ENCODE assay signal across 1 cellular context in the genomic region with DNA sequence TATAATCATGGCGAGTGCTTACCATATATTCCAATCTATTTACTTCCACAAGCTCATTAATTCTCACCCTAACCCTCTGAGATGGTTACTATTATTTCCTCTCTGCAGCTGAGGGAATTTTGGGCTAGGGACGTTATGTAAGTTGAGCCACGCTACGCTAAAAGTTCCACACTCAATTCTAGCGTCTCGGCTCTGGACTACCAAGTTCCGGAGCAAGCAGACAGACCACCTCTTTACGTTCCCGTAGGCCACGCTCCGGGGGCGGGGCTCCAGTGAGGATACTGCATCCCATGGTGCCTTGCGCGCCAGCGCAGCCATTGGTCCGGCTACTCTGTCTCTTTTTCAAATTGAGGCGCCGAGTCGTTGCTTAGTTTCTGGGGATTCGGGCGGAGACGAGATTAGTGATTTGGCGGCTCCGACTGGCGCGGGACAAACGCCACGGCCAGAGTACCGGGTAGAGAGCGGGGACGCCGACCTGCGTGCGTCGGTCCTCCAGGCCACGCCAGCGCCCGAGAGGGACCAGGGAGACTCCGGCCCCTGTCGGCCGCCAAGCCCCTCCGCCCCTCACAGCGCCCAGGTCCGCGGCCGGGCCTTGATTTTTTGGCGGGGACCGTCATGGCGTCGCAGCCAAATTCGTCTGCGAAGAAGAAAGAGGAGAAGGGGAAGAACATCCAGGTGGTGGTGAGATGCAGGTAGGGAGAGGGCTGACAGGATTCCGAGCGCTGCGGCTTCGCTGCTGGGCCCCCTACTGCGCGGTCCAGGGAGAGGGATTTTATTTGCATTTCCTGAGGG.
TF ChIP-seq lines count a peak whose summit lies in the region.

Gene KIF11 (plus strand): TSS at position 370 of the 792 bp plus-strand sequence. CDS start 246 bp downstream, at position 616.

TF ChIP-seq in K562, 482 proteins besides CTCF, POLR2A, EP300 and RAD21 (continued from another document and continues in another):
- TF ChIP-seq E2F6 (IDR thresholded peaks at IDR 0.05; ENCODE audit: borderline replicate concordance in 1 of 2, extremely low read depth in 1 of 2, insufficient read depth in 1 of 2, insufficient read length in 1 of 2, low read depth in 1 of 2, low read length in 1 of 2, poor library complexity in 1 of 2, severe bottlenecking in 1 of 2) (no peak), BCOR (IDR thresholded peaks at IDR 0.05) (no peak), RFX7 (CRISPR knock-in tag; IDR thresholded peaks at IDR 0.05) (no peak), SNRNP70 (optimal IDR thresholded peaks at IDR 0.05; ENCODE audit: low read depth, low read length) (no peak), BACH1 (tag; IDR thresholded peaks at IDR 0.05) (no peak), XRCC5 (IDR thresholded peaks at IDR 0.05; ENCODE audit: low read depth, low read length) (no peak), CREB1 (IDR thresholded peaks at IDR 0.05) (0 out of 2 replicates have a peak, but pooled peaks have one; percentile 32), CREB1 (CRISPR knock-in tag; IDR thresholded peaks at IDR 0.05) (peak; percentile 40; the same call in 1 of the 2 replicates), RBM22 (IDR thresholded peaks at IDR 0.05; ENCODE audit: low read depth, low read length, poor library complexity, severe bottlenecking) (no peak), MAFF (IDR thresholded peaks at IDR 0.05; ENCODE audit: low read length) (no peak), ZNF175 (CRISPR knock-in tag; IDR thresholded peaks at IDR 0.05; ENCODE audit: low read depth) (no peak), NFIC (IDR thresholded peaks at IDR 0.05) (no peak), SAFB (IDR thresholded peaks at IDR 0.05; ENCODE audit: borderline replicate concordance, low read depth, low read length) (no peak), ZNF780A (CRISPR knock-in tag; IDR thresholded peaks at IDR 0.05) (no peak), ZBTB8A (IDR thresholded peaks at IDR 0.05; ENCODE audit: partially characterized antibody) (no peak), ZNF232 (CRISPR knock-in tag; IDR thresholded peaks at IDR 0.05) (no peak), ZNF408 (CRISPR knock-in tag; IDR thresholded peaks at IDR 0.05; ENCODE audit: low read depth) (no peak), U2AF2 (optimal IDR thresholded peaks at IDR 0.05; ENCODE audit: low read depth, low read length) (no peak), CAMTA2 (CRISPR knock-in tag; conservative IDR thresholded peaks at IDR 0.05) (no peak), DACH1 (IDR thresholded peaks at IDR 0.05; ENCODE audit: partially characterized antibody) (no peak), DPF2 (IDR thresholded peaks at IDR 0.05) (peak; percentile 21; the same call in 1 of the 2 replicates), HMBOX1 (IDR thresholded peaks at IDR 0.05) (no peak), ZFP30 (CRISPR knock-in tag; IDR thresholded peaks at IDR 0.05; ENCODE audit: borderline replicate concordance) (no peak), ZNF77 (CRISPR knock-in tag; IDR thresholded peaks at IDR 0.05) (no peak), ILK (tag; IDR thresholded peaks at IDR 0.05; ENCODE audit: borderline replicate concordance, low read depth) (no peak), TBP (optimal IDR thresholded peaks at IDR 0.05; ENCODE audit: low read depth, low read length) (peak; percentile 90), DLX4 (CRISPR knock-in tag; IDR thresholded peaks at IDR 0.05) (no peak), ZNF354B (CRISPR knock-in tag; IDR thresholded peaks at IDR 0.05) (no peak), KDM2B (CRISPR knock-in tag; IDR thresholded peaks at IDR 0.05) (no peak), E2F3 (CRISPR knock-in tag; IDR thresholded peaks at IDR 0.05) (peak; percentile 55; the same call in 1 of the 2 replicates), GABPB1 (CRISPR knock-in tag; IDR thresholded peaks at IDR 0.05) (peak; percentile 67; the same call in 1 of the 2 replicates), MYC (IDR thresholded peaks at IDR 0.05; ENCODE audit: low read depth, low read length) (peak; percentile 73; the same call in 1 of the 2 replicates), MYC (CRISPR knock-in tag; IDR thresholded peaks at IDR 0.05; ENCODE audit: borderline replicate concordance, low read depth) (no peak), BRD9 (IDR thresholded peaks at IDR 0.05; ENCODE audit: low read depth, partially characterized antibody) (no peak), NBN (IDR thresholded peaks at IDR 0.05; ENCODE audit: low read depth) (no peak), ZNF696 (CRISPR knock-in tag; conservative IDR thresholded peaks at IDR 0.05) (no peak), PPARD (CRISPR knock-in tag; IDR thresholded peaks at IDR 0.05) (no peak), ZNF347 (CRISPR knock-in tag; IDR thresholded peaks at IDR 0.05; ENCODE audit: low read depth) (no peak), SRSF7 (optimal IDR thresholded peaks at IDR 0.05; ENCODE audit: low read depth, low read length) (no peak), RAD51 (IDR thresholded peaks at IDR 0.05; ENCODE audit: borderline replicate concordance, low read depth) (no peak), XRCC4 (IDR thresholded peaks at IDR 0.05; ENCODE audit: extremely low read depth, insufficient read depth, insufficient read length) (no peak), PTRF (tag; IDR thresholded peaks at IDR 0.05) (no peak), HDAC2 (IDR thresholded peaks at IDR 0.05) (0 out of 2 replicates have a peak, but pooled peaks have one; percentile 22), EWSR1 (IDR thresholded peaks at IDR 0.05; ENCODE audit: borderline replicate concordance, low read depth, partially characterized antibody) (no peak), SMARCA5 (IDR thresholded peaks at IDR 0.05) (no peak), UBTF (IDR thresholded peaks at IDR 0.05; ENCODE audit: borderline replicate concordance in 1 of 2, low read depth in 2 of 2, low read length in 2 of 2) (no peak; a peak in 1 of 4 replicates)
- TF ChIP-seq, protein P1, sequence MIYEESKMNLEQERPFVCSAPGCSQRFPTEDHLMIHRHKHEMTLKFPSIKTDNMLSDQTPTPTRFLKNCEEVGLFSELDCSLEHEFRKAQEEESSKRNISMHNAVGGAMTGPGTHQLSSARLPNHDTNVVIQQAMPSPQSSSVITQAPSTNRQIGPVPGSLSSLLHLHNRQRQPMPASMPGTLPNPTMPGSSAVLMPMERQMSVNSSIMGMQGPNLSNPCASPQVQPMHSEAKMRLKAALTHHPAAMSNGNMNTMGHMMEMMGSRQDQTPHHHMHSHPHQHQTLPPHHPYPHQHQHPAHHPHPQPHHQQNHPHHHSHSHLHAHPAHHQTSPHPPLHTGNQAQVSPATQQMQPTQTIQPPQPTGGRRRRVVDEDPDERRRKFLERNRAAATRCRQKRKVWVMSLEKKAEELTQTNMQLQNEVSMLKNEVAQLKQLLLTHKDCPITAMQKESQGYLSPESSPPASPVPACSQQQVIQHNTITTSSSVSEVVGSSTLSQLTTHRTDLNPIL (CRISPR knock-in tag; IDR thresholded peaks at IDR 0.05) = no peak
- TF ChIP-seq, protein P2, sequence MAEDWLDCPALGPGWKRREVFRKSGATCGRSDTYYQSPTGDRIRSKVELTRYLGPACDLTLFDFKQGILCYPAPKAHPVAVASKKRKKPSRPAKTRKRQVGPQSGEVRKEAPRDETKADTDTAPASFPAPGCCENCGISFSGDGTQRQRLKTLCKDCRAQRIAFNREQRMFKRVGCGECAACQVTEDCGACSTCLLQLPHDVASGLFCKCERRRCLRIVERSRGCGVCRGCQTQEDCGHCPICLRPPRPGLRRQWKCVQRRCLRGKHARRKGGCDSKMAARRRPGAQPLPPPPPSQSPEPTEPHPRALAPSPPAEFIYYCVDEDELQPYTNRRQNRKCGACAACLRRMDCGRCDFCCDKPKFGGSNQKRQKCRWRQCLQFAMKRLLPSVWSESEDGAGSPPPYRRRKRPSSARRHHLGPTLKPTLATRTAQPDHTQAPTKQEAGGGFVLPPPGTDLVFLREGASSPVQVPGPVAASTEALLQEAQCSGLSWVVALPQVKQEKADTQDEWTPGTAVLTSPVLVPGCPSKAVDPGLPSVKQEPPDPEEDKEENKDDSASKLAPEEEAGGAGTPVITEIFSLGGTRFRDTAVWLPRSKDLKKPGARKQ (CRISPR knock-in tag; IDR thresholded peaks at IDR 0.05) = no peak
- TF ChIP-seq, protein P3, sequence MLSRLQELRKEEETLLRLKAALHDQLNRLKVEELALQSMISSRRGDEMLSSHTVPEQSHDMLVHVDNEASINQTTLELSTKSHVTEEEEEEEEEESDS (CRISPR knock-in tag; IDR thresholded peaks at IDR 0.05) = no peak
- TF ChIP-seq, protein P4, sequence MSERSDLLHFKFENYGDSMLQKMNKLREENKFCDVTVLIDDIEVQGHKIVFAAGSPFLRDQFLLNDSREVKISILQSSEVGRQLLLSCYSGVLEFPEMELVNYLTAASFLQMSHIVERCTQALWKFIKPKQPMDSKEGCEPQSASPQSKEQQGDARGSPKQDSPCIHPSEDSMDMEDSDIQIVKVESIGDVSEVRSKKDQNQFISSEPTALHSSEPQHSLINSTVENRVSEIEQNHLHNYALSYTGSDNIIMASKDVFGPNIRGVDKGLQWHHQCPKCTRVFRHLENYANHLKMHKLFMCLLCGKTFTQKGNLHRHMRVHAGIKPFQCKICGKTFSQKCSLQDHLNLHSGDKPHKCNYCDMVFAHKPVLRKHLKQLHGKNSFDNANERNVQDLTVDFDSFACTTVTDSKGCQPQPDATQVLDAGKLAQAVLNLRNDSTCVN (CRISPR knock-in tag; IDR thresholded peaks at IDR 0.05) = no peak
- TF ChIP-seq, protein P5, sequence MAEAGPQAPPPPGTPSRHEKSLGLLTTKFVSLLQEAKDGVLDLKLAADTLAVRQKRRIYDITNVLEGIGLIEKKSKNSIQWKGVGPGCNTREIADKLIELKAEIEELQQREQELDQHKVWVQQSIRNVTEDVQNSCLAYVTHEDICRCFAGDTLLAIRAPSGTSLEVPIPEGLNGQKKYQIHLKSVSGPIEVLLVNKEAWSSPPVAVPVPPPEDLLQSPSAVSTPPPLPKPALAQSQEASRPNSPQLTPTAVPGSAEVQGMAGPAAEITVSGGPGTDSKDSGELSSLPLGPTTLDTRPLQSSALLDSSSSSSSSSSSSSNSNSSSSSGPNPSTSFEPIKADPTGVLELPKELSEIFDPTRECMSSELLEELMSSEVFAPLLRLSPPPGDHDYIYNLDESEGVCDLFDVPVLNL (CRISPR knock-in tag; IDR thresholded peaks at IDR 0.05; ENCODE audit: low read depth) = peak; percentile 94
- TF ChIP-seq, protein P6, sequence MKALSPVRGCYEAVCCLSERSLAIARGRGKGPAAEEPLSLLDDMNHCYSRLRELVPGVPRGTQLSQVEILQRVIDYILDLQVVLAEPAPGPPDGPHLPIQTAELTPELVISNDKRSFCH (CRISPR knock-in tag; IDR thresholded peaks at IDR 0.05) = no peak
- TF ChIP-seq, protein P6 (tag; IDR thresholded peaks at IDR 0.05) = no peak
- TF ChIP-seq, protein P7, sequence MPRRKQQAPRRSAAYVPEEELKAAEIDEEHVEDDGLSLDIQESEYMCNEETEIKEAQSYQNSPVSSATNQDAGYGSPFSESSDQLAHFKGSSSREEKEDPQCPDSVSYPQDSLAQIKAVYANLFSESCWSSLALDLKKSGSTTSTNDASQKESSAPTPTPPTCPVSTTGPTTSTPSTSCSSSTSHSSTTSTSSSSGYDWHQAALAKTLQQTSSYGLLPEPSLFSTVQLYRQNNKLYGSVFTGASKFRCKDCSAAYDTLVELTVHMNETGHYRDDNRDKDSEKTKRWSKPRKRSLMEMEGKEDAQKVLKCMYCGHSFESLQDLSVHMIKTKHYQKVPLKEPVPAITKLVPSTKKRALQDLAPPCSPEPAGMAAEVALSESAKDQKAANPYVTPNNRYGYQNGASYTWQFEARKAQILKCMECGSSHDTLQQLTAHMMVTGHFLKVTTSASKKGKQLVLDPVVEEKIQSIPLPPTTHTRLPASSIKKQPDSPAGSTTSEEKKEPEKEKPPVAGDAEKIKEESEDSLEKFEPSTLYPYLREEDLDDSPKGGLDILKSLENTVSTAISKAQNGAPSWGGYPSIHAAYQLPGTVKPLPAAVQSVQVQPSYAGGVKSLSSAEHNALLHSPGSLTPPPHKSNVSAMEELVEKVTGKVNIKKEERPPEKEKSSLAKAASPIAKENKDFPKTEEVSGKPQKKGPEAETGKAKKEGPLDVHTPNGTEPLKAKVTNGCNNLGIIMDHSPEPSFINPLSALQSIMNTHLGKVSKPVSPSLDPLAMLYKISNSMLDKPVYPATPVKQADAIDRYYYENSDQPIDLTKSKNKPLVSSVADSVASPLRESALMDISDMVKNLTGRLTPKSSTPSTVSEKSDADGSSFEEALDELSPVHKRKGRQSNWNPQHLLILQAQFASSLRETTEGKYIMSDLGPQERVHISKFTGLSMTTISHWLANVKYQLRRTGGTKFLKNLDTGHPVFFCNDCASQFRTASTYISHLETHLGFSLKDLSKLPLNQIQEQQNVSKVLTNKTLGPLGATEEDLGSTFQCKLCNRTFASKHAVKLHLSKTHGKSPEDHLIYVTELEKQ (CRISPR knock-in tag; IDR thresholded peaks at IDR 0.05) = no peak
